ENCODE assay signal across 29 cellular contexts in the genomic region with DNA sequence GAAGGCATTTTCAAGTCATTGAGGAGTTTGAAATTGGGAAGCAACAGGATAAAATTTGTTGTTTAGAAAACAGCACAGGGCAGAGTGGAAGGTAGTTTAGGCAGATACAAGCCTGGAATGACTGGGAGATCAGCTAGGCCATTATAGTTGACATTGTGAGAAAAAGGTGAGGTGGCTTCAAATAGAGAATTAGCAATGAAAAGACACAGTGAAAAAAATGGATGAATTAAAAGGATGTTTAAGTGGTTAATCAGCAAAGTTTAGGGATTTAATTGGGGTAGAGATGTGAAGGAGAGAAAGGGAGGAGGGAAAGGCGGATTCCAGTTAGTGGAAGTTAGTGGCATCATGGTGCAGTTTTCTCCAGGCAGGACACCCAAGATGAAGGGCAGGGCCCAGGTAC.
"Had no signal": no experiment of that assay in that cellular context is flagged by ENCODE, and none has a peak within 500 bp of the region (broad histone marks: within the 10 kb centered on the region; RNA-seq: fewer than 3 reads in every experiment).

No MANE protein-coding gene starts in this region.

- H3K27me3 ChIP-seq: colonic mucosa, dorsolateral prefrontal cortex, esophagus muscularis mucosa, esophagus squamous epithelium, foreskin keratinocyte, gastrocnemius medialis, gastroesophageal sphincter, heart left ventricle, heart right ventricle had no signal

- H3K4me3 Mint-ChIP-seq: dendritic cell treated with granulocyte-macrophage colony-stimulating factor and Interleukin-4, amounts not matched to agents 40 ng/mL and 50 ng/mL, for 4 days; effector memory CD8-positive, alpha-beta T cell; endodermal cell had no signal

- H3K9me3 Mint-ChIP-seq: endodermal cell had no signal

- ATAC-seq: effector memory CD8-positive, alpha-beta T cell; esophagus mucosa; foreskin keratinocyte; gastrocnemius medialis; gastroesophageal sphincter; heart left ventricle; heart right ventricle had no signal

- H3K27me3 Mint-ChIP-seq: dendritic cell treated with granulocyte-macrophage colony-stimulating factor and Interleukin-4, amounts not matched to agents 40 ng/mL and 50 ng/mL, for 4 days; effector memory CD8-positive, alpha-beta T cell had no signal

- H3K4me3 ChIP-seq: colonic mucosa, coronary artery, dorsolateral prefrontal cortex, esophagus muscularis mucosa, esophagus squamous epithelium, gastrocnemius medialis, gastroesophageal sphincter, heart left ventricle, heart right ventricle had no signal

- H3K4me1 ChIP-seq: colonic mucosa, esophagus muscularis mucosa, esophagus squamous epithelium, foreskin keratinocyte, gastrocnemius medialis, gastroesophageal sphincter, heart left ventricle, heart right ventricle had no signal

- H3K9me3 ChIP-seq: colonic mucosa, esophagus muscularis mucosa, esophagus squamous epithelium, gastrocnemius medialis, gastroesophageal sphincter, heart left ventricle, heart right ventricle had no signal

- H3K36me3 ChIP-seq: colonic mucosa, esophagus muscularis mucosa, esophagus squamous epithelium, gastrocnemius medialis, gastroesophageal sphincter, heart left ventricle, heart right ventricle had no signal

- DNase-seq: colonic mucosa; cortex of kidney; dermis blood vessel endothelial cell; dorsolateral prefrontal cortex; effector CD4-positive, alpha-beta T cell; effector CD8-positive, alpha-beta T cell; effector memory CD4-positive, alpha-beta T cell; effector memory CD8-positive, alpha-beta T cell; endodermal cell; erythroblast; esophagus squamous epithelium; foreskin fibroblast; foreskin keratinocyte; foreskin melanocyte; gastrocnemius medialis; glutamatergic neuron; head of caudate nucleus; heart left ventricle; heart right ventricle had no signal

- H3K27ac Mint-ChIP-seq: dendritic cell treated with granulocyte-macrophage colony-stimulating factor and Interleukin-4, amounts not matched to agents 40 ng/mL and 50 ng/mL, for 4 days; effector memory CD8-positive, alpha-beta T cell; endodermal cell had no signal

- H3K4me1 Mint-ChIP-seq: endodermal cell had no signal

- FAIRE-seq: colon, endometrium, endothelial cell of umbilical vein, frontal cortex had no signal

- H3K27ac ChIP-seq: colonic mucosa, coronary artery, dorsolateral prefrontal cortex, epithelial cell of prostate, esophagus muscularis mucosa, esophagus squamous epithelium, foreskin keratinocyte, gastrocnemius medialis, gastroesophageal sphincter, heart left ventricle, heart right ventricle had no signal
